23 cellular contexts compared by ENCODE assay signal in the genomic region with DNA sequence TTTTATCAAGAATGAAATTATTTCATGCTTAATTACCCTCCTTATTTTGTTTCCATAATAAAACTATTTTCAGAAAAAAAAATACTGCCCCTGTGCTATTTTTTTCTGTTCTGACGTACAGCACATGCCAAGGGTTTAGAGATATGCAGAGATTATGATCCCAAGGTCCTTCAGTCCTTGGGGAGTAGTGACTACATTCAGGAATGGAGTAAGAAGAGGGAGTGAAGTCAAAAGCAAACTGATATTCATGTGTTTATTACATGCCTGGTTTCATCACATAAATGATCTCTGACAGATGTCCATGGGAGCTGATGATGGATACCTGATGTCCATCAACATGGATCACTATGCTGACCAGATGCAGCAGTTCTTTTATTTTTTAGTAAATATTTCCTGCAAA.
"Had no signal": no experiment of that assay in that cellular context is flagged by ENCODE, and none has a peak within 500 bp of the region (broad histone marks: within the 10 kb centered on the region; RNA-seq: fewer than 3 reads in every experiment).

No MANE protein-coding gene starts in this region.

- DNase-seq: activated CD4-positive, alpha-beta memory T cell treated with anti-CD3 and anti-CD28 coated beads, Interleukin-2, amount 10 ng/mL, durations not matched to agents 7 days and 5 days; activated CD4-positive, alpha-beta T cell treated with anti-CD3 and anti-CD28 coated beads for 48 hours; activated CD4-positive, CD25-positive, alpha-beta regulatory T cell; activated CD8-positive, alpha-beta memory T cell treated with anti-CD3 and anti-CD28 coated beads, Interleukin-2, amount 10 ng/mL, durations not matched to agents 7 days and 5 days; activated naive CD8-positive, alpha-beta T cell treated with anti-CD3 and anti-CD28 coated beads for 36 hours; amygdala; erythroblast; heart right ventricle; immature natural killer cell; mammary epithelial cell; midbrain; nephron progenitor cell; nucleus accumbens; posterior cingulate gyrus; retina; T-helper 1 cell; T-helper 9 cell; transverse colon; uterus had no signal

- H3K9me3 ChIP-seq: heart right ventricle, suprapubic skin, transverse colon, uterus had no signal

- H3K4me1 ChIP-seq: transverse colon, uterus had no signal

- H3K4me3 ChIP-seq: coronary artery, heart right ventricle, skin epidermis, suprapubic skin, transverse colon, uterus had no signal

- H3K36me3 ChIP-seq: suprapubic skin, uterus had no signal

- H3K27ac ChIP-seq: coronary artery, heart right ventricle, skin epidermis, suprapubic skin, transverse colon, uterus had no signal

- ATAC-seq: activated CD8-positive, alpha-beta memory T cell treated with anti-CD3 and anti-CD28 coated beads, Interleukin-2, amount 10 ng/mL, durations not matched to agents 7 days and 5 days; left lobe of liver had no signal

- H3K27me3 ChIP-seq: heart right ventricle, suprapubic skin, transverse colon, uterus had no signal
